ENCODE assay signal across 8 cellular contexts in genomic region chr18:34978533-34978893, GRCh38.
DNase-seq lines count a peak whose midpoint lies in the region; ATAC-seq and TF ChIP-seq lines count a peak whose summit lies in the region.

No MANE protein-coding gene starts in this region.

- peaks cover 8% of the 10 kb centered on the region for H3K4me1 ChIP-seq in muscle layer of colon (ENCODE audit: insufficient read depth, low read length)

- peaks cover 2% of the 10 kb centered on the region for H3K27me3 Mint-ChIP-seq in central memory CD8-positive, alpha-beta T cell

- H3K27ac Mint-ChIP-seq in central memory CD8-positive, alpha-beta T cell (ENCODE audit: low read depth) = peak overlapping the region; percentile 69

- no peak for TF ChIP-seq CTCF in AG04450 (IDR thresholded peaks at IDR 0.05; ENCODE audit: low read depth, low read length)

- no peaks in the 10 kb centered on the region for H3K36me3 ChIP-seq in muscle layer of colon (ENCODE audit: insufficient read depth, low read length)

- H3K4me3 ChIP-seq in AG04450 (ENCODE audit: low read depth, low read length) = peak overlapping the region; percentile 78
- peak overlapping the region; percentile 82 for H3K4me3 ChIP-seq in Jurkat, Clone E6-1 (ENCODE audit: low read length)
- H3K4me3 ChIP-seq in muscle layer of colon (ENCODE audit: low read depth in 1 of 2, low read length in 2 of 2) = peak overlapping the region; percentile 66 to 88

- H3K27me3 ChIP-seq in AG04450 (ENCODE audit: control insufficient read depth, insufficient read depth, low read length) (peaks cover 19% of the 10 kb centered on the region), muscle layer of colon (ENCODE audit: control insufficient read depth in 1 of 2, insufficient read depth in 2 of 2, low read length in 2 of 2) (peaks cover 0 to 4% of the 10 kb centered on the region in 2 donors)

- CTCF ChIA-PET in AG04450 (lab: Charles Lee) = interaction anchor here (0.6 to 1.8 kb wide), 5 partner anchors 98 to 1001 kb away, joined by 3 to 8 read pairs (median 4); no protein-coding TSS in a partner anchor

- H3K9me3 Mint-ChIP-seq in central memory CD8-positive, alpha-beta T cell = no peaks in the 10 kb centered on the region

- H3K4me3 Mint-ChIP-seq in central memory CD8-positive, alpha-beta T cell = peak overlapping the region; percentile 90

- peaks cover 22% of the 10 kb centered on the region for H3K4me1 Mint-ChIP-seq in central memory CD8-positive, alpha-beta T cell

- DNase-seq in AG04450 (ENCODE audit: low read depth, low spot score) (no peak), SW480 (ENCODE audit: low spot score) (no peak), COLO829 (ENCODE audit: low spot score) (no peak), pons (ENCODE audit: low spot score) (no peak)
- DNase-seq in Jurkat, Clone E6-1 (ENCODE audit: low read depth, low spot score) = no peak
- no peak for DNase-seq in central memory CD8-positive, alpha-beta T cell (ENCODE audit: low spot score in 2 of 2)

- H3K9me3 ChIP-seq in AG04450 (ENCODE audit: control insufficient read depth, insufficient read depth, low read length) (peaks cover 7% of the 10 kb centered on the region; the same call in 1 of the 2 replicates), muscle layer of colon (ENCODE audit: low read length) (no peaks in the 10 kb centered on the region)

- H3K9ac ChIP-seq in muscle layer of colon (ENCODE audit: low read length) = peak overlapping the region; percentile 67

- peaks cover 3% of the 10 kb centered on the region for H3K36me3 Mint-ChIP-seq in central memory CD8-positive, alpha-beta T cell (ENCODE audit: insufficient read depth)

- POLR2A ChIA-PET in AG04450 (lab: Yijun Ruan, JAX) = no interaction called here

- ATAC-seq in central memory CD8-positive, alpha-beta T cell (replicated peaks; ENCODE audit: extremely low read depth, poor library complexity, severe bottlenecking) = no peak
- ATAC-seq in GM18517 (IDR thresholded peaks at IDR 0.05; ENCODE audit: unreplicated experiment) = no peak

- H3K27ac ChIP-seq in AG04450 (ENCODE audit: low read depth, low read length) = no peak overlapping the region
- peak overlapping the region; percentile 54 for H3K27ac ChIP-seq in muscle layer of colon (ENCODE audit: low read depth, low read length)
